In the genomic region with DNA sequence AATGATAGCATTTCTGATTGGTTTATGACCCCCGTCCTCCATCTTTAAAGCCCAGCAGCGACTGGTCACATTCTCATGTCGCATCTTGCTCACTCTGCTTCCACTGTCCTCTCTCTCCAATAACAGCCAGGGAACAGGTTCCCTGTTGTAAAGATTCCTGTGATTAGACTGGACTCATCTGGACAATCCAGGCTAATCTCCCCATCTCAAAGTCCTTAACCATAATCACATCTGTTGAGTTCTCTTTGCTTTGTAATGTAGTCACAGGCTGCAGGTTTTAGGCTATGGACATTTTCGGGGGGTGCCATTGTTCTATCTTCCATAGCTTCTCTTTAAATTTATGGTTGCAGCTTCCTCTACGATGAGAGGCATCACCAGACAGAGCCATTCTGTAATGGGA, we compare ENCODE assay signal across 30 cellular contexts.
"Had no signal": no experiment of that assay in that cellular context is flagged by ENCODE, and none has a peak within 500 bp of the region (broad histone marks: within the 10 kb centered on the region; RNA-seq: fewer than 3 reads in every experiment).

No MANE protein-coding gene starts in this region.

- H3K9me3 ChIP-seq: esophagus muscularis mucosa, heart right ventricle, left lung, mucosa of descending colon, prostate gland, right atrium auricular region, thyroid gland had no signal

- H3K36me3 Mint-ChIP-seq: mesothelial cell of epicardium; naive B cell; natural killer cell treated with Interleukin-12 subunit alpha and Interleukin-12 subunit beta and Interleukin-15 and Interleukin-18, amount 100 ng/mL, for 72 hours had no signal

- FAIRE-seq: endothelial cell of umbilical vein, islet of Langerhans had no signal

- H3K4me1 Mint-ChIP-seq: naive B cell; stimulated activated naive CD8-positive, alpha-beta T cell treated with anti-CD3 and anti-CD28 coated beads, Interleukin-15, amount 100 ng/mL, for 72 hours had no signal

- H3K9me3 Mint-ChIP-seq: mesothelial cell of epicardium; naive B cell; natural killer cell treated with Interleukin-12 subunit alpha and Interleukin-12 subunit beta and Interleukin-15 and Interleukin-18, amount 100 ng/mL, for 72 hours; stimulated activated naive CD8-positive, alpha-beta T cell treated with anti-CD3 and anti-CD28 coated beads, Interleukin-15, amount 100 ng/mL, for 72 hours had no signal

- H3K27me3 ChIP-seq: esophagus muscularis mucosa, foreskin keratinocyte, left lung, right atrium auricular region, thyroid gland had no signal

- H3K27ac ChIP-seq: coronary artery, esophagus muscularis mucosa, foreskin keratinocyte, heart right ventricle, left lung, prostate gland, right atrium auricular region, thyroid gland had no signal

- ATAC-seq: foreskin keratinocyte; heart right ventricle; left cardiac atrium; left lung; mucosa of descending colon; natural killer cell treated with Interleukin-12 subunit alpha and Interleukin-12 subunit beta and Interleukin-15 and Interleukin-18, amount 100 ng/mL, for 72 hours; sciatic nerve; stimulated activated naive CD8-positive, alpha-beta T cell treated with anti-CD3 and anti-CD28 coated beads, Interleukin-15, amount 100 ng/mL, for 72 hours had no signal

- DNase-seq: dermis blood vessel endothelial cell; effector memory CD4-positive, alpha-beta T cell; foreskin keratinocyte; glutamatergic neuron; heart right ventricle; hippocampal formation; left cardiac atrium; left lung; mesenchymal stem cell; mucosa of descending colon; naive B cell; nucleus accumbens; stimulated activated CD4-positive, alpha-beta T cell treated with anti-CD3 and anti-CD28 coated beads, Interleukin-12 subunit alpha, Interleukin-12 subunit beta, amount 100 ng/mL, for 4 hours; stimulated activated CD4-positive, alpha-beta T cell treated with anti-CD3 and anti-CD28 coated beads, Interleukin-1b, Interleukin-23, amount 100 ng/mL, for 48 hours; stimulated activated CD4-positive, alpha-beta T cell treated with anti-CD3 and anti-CD28 coated beads, Interleukin-4, amount 100 ng/mL, for 1 hour; stimulated activated CD8-positive, alpha-beta memory T cell treated with anti-CD3 and anti-CD28 coated beads, Interleukin-4, amount 100 ng/mL, for 48 hours; stimulated activated naive CD4-positive, alpha-beta T cell; stimulated activated naive CD8-positive, alpha-beta T cell treated with anti-CD3 and anti-CD28 coated beads, Interleukin-15, amount 100 ng/mL, for 72 hours; thyroid gland; trophoblast cell had no signal

- H3K4me1 ChIP-seq: esophagus muscularis mucosa, foreskin keratinocyte, heart right ventricle, left lung, prostate gland, right atrium auricular region, thyroid gland had no signal

- H3K4me3 ChIP-seq: coronary artery, esophagus muscularis mucosa, heart right ventricle, left lung, mucosa of descending colon, prostate gland, right atrium auricular region, smooth muscle cell, thyroid gland had no signal

- H3K27ac Mint-ChIP-seq: mesothelial cell of epicardium; naive B cell; natural killer cell treated with Interleukin-12 subunit alpha and Interleukin-12 subunit beta and Interleukin-15 and Interleukin-18, amount 100 ng/mL, for 72 hours; stimulated activated naive CD8-positive, alpha-beta T cell treated with anti-CD3 and anti-CD28 coated beads, Interleukin-15, amount 100 ng/mL, for 72 hours had no signal

- H3K4me2 ChIP-seq: smooth muscle cell had no signal

- H3K36me3 ChIP-seq: esophagus muscularis mucosa, heart right ventricle, left lung, prostate gland, right atrium auricular region, thyroid gland had no signal

- H3K4me3 Mint-ChIP-seq: mesothelial cell of epicardium; naive B cell; natural killer cell treated with Interleukin-12 subunit alpha and Interleukin-12 subunit beta and Interleukin-15 and Interleukin-18, amount 100 ng/mL, for 72 hours; stimulated activated naive CD8-positive, alpha-beta T cell treated with anti-CD3 and anti-CD28 coated beads, Interleukin-15, amount 100 ng/mL, for 72 hours had no signal
